Comparison of ENCODE assay signal across 8 cellular contexts in genomic region chr18:63050667-63051395, GRCh38.
DNase-seq lines count a peak whose midpoint lies in the region; ATAC-seq lines count a peak whose summit lies in the region.
"Not testable (repeated sequence)": the region's sequence is repeated elsewhere in the genome, so short reads cannot be mapped to it uniquely, and the experiment has no call there.

No MANE protein-coding gene starts in this region.

- peak overlapping the region; percentile 49 to 95 (median 83) for H3K27ac Mint-ChIP-seq in CD8-positive, alpha-beta memory T cell
- H3K27ac Mint-ChIP-seq in activated CD8-positive, alpha-beta T cell treated with anti-CD3 and anti-CD28 coated beads, Interleukin-2, amount 10 ng/mL, durations not matched to agents 7 days and 5 days, result not testable (repeated sequence)
- H3K27ac Mint-ChIP-seq in natural killer cell treated with Interleukin-12 subunit alpha and Interleukin-12 subunit beta and Interleukin-15 and Interleukin-18, amount 100 ng/mL, for 72 hours, result peak overlapping the region; percentile 53 to 81

- CTCF ChIA-PET in CD8-positive, alpha-beta memory T cell (lab: Charles Lee), result interaction anchor here (1.2 kb wide), 1 partner anchor 267 kb away, joined by 3 read pairs; no protein-coding TSS in a partner anchor
- CTCF ChIA-PET in activated CD8-positive, alpha-beta T cell treated with anti-CD3 and anti-CD28 coated beads, Interleukin-2, amount 10 ng/mL, durations not matched to agents 7 days and 5 days (lab: Charles Lee), result not testable (repeated sequence)

- not testable (repeated sequence) for H3K4me3 ChIP-seq in CD8-positive, alpha-beta memory T cell (ENCODE audit: low read length)

- peaks cover 32 to 35% (median 32%) of the 10 kb centered on the region in 3 donors for H3K4me1 Mint-ChIP-seq in CD8-positive, alpha-beta memory T cell
- peaks cover 21% of the 10 kb centered on the region for H3K4me1 Mint-ChIP-seq in activated CD8-positive, alpha-beta T cell treated with anti-CD3 and anti-CD28 coated beads, Interleukin-2, amount 10 ng/mL, durations not matched to agents 7 days and 5 days (ENCODE audit: low read depth)
- H3K4me1 Mint-ChIP-seq in natural killer cell treated with Interleukin-12 subunit alpha and Interleukin-12 subunit beta and Interleukin-15 and Interleukin-18, amount 100 ng/mL, for 72 hours (ENCODE audit: low read depth in 2 of 2), result peaks cover 34 to 37% of the 10 kb centered on the region in 2 donors

- DNase-seq in CD8-positive, alpha-beta memory T cell, result peak in 1 of 5 donors; percentile 18
- not testable (repeated sequence) for DNase-seq in activated CD8-positive, alpha-beta T cell treated with anti-CD3 and anti-CD28 coated beads, Interleukin-2, amount 10 ng/mL, durations not matched to agents 7 days and 5 days; natural killer cell treated with Interleukin-12 subunit alpha and Interleukin-12 subunit beta and Interleukin-15 and Interleukin-18, amount 100 ng/mL, for 72 hours (ENCODE audit: low spot score)

- H3K9me3 ChIP-seq in CD8-positive, alpha-beta memory T cell (ENCODE audit: low read length), result not testable (repeated sequence)

- H3K9me3 Mint-ChIP-seq in CD8-positive, alpha-beta memory T cell; activated CD8-positive, alpha-beta T cell treated with anti-CD3 and anti-CD28 coated beads, Interleukin-2, amount 10 ng/mL, durations not matched to agents 7 days and 5 days (ENCODE audit: insufficient read depth); natural killer cell treated with Interleukin-12 subunit alpha and Interleukin-12 subunit beta and Interleukin-15 and Interleukin-18, amount 100 ng/mL, for 72 hours: not testable (repeated sequence)

- not testable (repeated sequence) for H3K27me3 Mint-ChIP-seq in CD8-positive, alpha-beta memory T cell; natural killer cell treated with Interleukin-12 subunit alpha and Interleukin-12 subunit beta and Interleukin-15 and Interleukin-18, amount 100 ng/mL, for 72 hours
- H3K27me3 Mint-ChIP-seq in activated CD8-positive, alpha-beta T cell treated with anti-CD3 and anti-CD28 coated beads, Interleukin-2, amount 10 ng/mL, durations not matched to agents 7 days and 5 days (ENCODE audit: low read depth), result peaks cover 24% of the 10 kb centered on the region

- POLR2A ChIA-PET in CD8-positive, alpha-beta memory T cell (lab: Charles Lee); activated CD8-positive, alpha-beta T cell treated with anti-CD3 and anti-CD28 coated beads, Interleukin-2, amount 10 ng/mL, durations not matched to agents 7 days and 5 days (lab: Charles Lee): not testable (repeated sequence)

- ATAC-seq in GM18520 (IDR thresholded peaks at IDR 0.05; ENCODE audit: unreplicated experiment), result peak; percentile 62
- peak; percentile 69 for ATAC-seq in GM19452 (IDR thresholded peaks at IDR 0.05; ENCODE audit: unreplicated experiment)
- ATAC-seq in GM21619 (IDR thresholded peaks at IDR 0.05; ENCODE audit: unreplicated experiment), result peak; percentile 72
- ATAC-seq in HG02885 (IDR thresholded peaks at IDR 0.05; ENCODE audit: poor library complexity, unreplicated experiment), result peak; percentile 49
- ATAC-seq in HG03432 (IDR thresholded peaks at IDR 0.05; ENCODE audit: unreplicated experiment), result peak; percentile 81
- ATAC-seq in activated CD8-positive, alpha-beta T cell treated with anti-CD3 and anti-CD28 coated beads, Interleukin-2, amount 10 ng/mL, durations not matched to agents 7 days and 5 days, result peak; percentile 53
- ATAC-seq in natural killer cell treated with Interleukin-12 subunit alpha and Interleukin-12 subunit beta and Interleukin-15 and Interleukin-18, amount 100 ng/mL, for 72 hours, result peak; percentile 76 to 82

- not testable (repeated sequence) for H3K36me3 Mint-ChIP-seq in CD8-positive, alpha-beta memory T cell; activated CD8-positive, alpha-beta T cell treated with anti-CD3 and anti-CD28 coated beads, Interleukin-2, amount 10 ng/mL, durations not matched to agents 7 days and 5 days (ENCODE audit: low read depth); natural killer cell treated with Interleukin-12 subunit alpha and Interleukin-12 subunit beta and Interleukin-15 and Interleukin-18, amount 100 ng/mL, for 72 hours

- H3K36me3 ChIP-seq in CD8-positive, alpha-beta memory T cell (ENCODE audit: insufficient read depth, low read length), result not testable (repeated sequence)

- H3K4me3 Mint-ChIP-seq in CD8-positive, alpha-beta memory T cell, result peak overlapping the region in 6 of 7 donors; percentile 57 to 82 (median 72)
- H3K4me3 Mint-ChIP-seq in activated CD8-positive, alpha-beta T cell treated with anti-CD3 and anti-CD28 coated beads, Interleukin-2, amount 10 ng/mL, durations not matched to agents 7 days and 5 days, result not testable (repeated sequence)
- peak overlapping the region; percentile 67 for H3K4me3 Mint-ChIP-seq in natural killer cell treated with Interleukin-12 subunit alpha and Interleukin-12 subunit beta and Interleukin-15 and Interleukin-18, amount 100 ng/mL, for 72 hours

- H3K27me3 ChIP-seq in CD8-positive, alpha-beta memory T cell (ENCODE audit: insufficient read depth, low read length, poor library complexity, severe bottlenecking), result not testable (repeated sequence)

- peaks cover 12% of the 10 kb centered on the region for H3K4me1 ChIP-seq in CD8-positive, alpha-beta memory T cell (ENCODE audit: insufficient read depth, low read length)

- H3K27ac ChIP-seq in CD8-positive, alpha-beta memory T cell (ENCODE audit: low read depth, low read length), result peak overlapping the region; percentile 16
